8 cellular contexts compared by ENCODE assay signal in genomic region chr11:99020324-99021225, GRCh38. TPM values are rescaled to one million over a fixed set of nuclear protein-coding genes. Genes with fewer than 3 reads are reported as not detected.
A peak's percentile ranks its signal among the peaks of the same experiment; 100 is the strongest.
DNase-seq lines count a peak whose midpoint lies in the region; ATAC-seq lines count a peak whose summit lies in the region.

TSS of gene CNTN5 (plus strand) at chr11:99020949.

- H3K27me3 ChIP-seq in NT2/D1 (ENCODE audit: insufficient read depth, insufficient read length) = peaks cover 18% of the 10 kb centered on the region
- peaks cover 41% of the 10 kb centered on the region for H3K27me3 ChIP-seq in skeletal muscle satellite cell (ENCODE audit: control insufficient read depth, insufficient read depth, low read length)

- ATAC-seq in HG02798 (IDR thresholded peaks at IDR 0.05; ENCODE audit: poor library complexity, unreplicated experiment) = peak; percentile 46

- DNase-seq in DMS153 treated with DMSO at 0.1 percent for 48 hours (lab: John Stamatoyannopoulos, UW; ENCODE audit: unreplicated experiment) (peak; percentile 9), NT2/D1 (ENCODE audit: low read depth, low spot score) (peak; percentile 25), astrocyte of the hippocampus (ENCODE audit: low read depth, low spot score) (peak; percentile 54), iPS-NIHi11 (ENCODE audit: low spot score) (peak; percentile 49), HT-29 (ENCODE audit: low spot score) (no peak)
- no peak for DNase-seq in effector CD4-positive, alpha-beta T cell

- H3K9ac ChIP-seq in NT2/D1 (ENCODE audit: insufficient read length, low read depth) = peak within 1 kb of the TSS; percentile 61
- peak within 1 kb of the TSS; percentile 50 for H3K9ac ChIP-seq in skeletal muscle satellite cell (ENCODE audit: low read depth, low read length)

- H3K4me3 ChIP-seq in NT2/D1 (ENCODE audit: insufficient read length, low read depth) = peak within 1 kb of the TSS; percentile 53
- H3K4me3 ChIP-seq in skeletal muscle satellite cell (ENCODE audit: low read length) = peak within 1 kb of the TSS; percentile 81

- H3K9me3 ChIP-seq in NT2/D1 (ENCODE audit: insufficient read depth, low read length) (no peaks in the 10 kb centered on the region), skeletal muscle satellite cell (replicated peaks; ENCODE audit: low read length) (no peaks in the 10 kb centered on the region)

- H3K4me1 ChIP-seq in NT2/D1 (ENCODE audit: insufficient read depth, insufficient read length) (no peaks in the 10 kb centered on the region), skeletal muscle satellite cell (ENCODE audit: control insufficient read depth, insufficient read depth, low read length) (peaks cover 16% of the 10 kb centered on the region)

- H3K36me3 ChIP-seq in NT2/D1 (ENCODE audit: insufficient read depth, insufficient read length, low read length) (no peaks in the 10 kb centered on the region), skeletal muscle satellite cell (ENCODE audit: insufficient read depth, low read length) (no peaks in the 10 kb centered on the region)

- peak within 1 kb of the TSS; percentile 94 for H3K4me2 ChIP-seq in skeletal muscle satellite cell (ENCODE audit: low read length)

RNA-seq across cellular contexts. Expression of gene CNTN5, which starts in this region (rescaled TPM):
- total RNA-seq in skeletal muscle satellite cell (2012; rRNA removed) = not detected in 2 replicates
- total RNA-seq in HT-29 (2014; rRNA removed; shearing (Covaris generic)) = not detected in 2 replicates

Comparison
In these comparisons a context has a peak if more than half of its experiments do, and no peak if none do; other contexts are left out.
1. DNase-seq: peak in DMS153 treated with DMSO at 0.1 percent for 48 hours (single experiment), NT2/D1 (single experiment), astrocyte of the hippocampus (single experiment) and iPS-NIHi11 (single experiment); none in effector CD4-positive, alpha-beta T cell (single experiment) and HT-29 (single experiment).